Comparison of ENCODE assay signal across 20 cellular contexts in the genomic region with DNA sequence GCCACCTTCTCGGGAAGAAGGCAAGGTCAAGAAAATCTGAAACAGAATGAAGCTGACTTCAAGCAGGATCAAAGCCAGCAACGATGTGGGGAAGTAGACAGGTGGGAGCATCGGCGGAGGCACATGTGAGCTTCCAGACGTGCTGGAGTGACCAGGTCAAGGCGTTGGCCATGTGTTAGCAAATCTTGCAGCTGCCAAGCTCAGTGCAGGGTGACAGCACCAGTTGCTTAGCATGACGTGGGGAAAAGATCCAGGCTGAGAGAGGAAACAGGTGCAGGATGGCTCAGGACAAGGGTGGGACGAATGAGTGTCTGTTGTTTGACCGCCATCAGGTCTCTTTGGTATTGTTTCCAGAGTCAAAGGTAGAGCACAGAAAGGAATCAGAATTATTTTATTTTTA.
"Had no signal": no experiment of that assay in that cellular context is flagged by ENCODE, and none has a peak within 500 bp of the region (broad histone marks: within the 10 kb centered on the region; RNA-seq: fewer than 3 reads in every experiment).

No MANE protein-coding gene starts in this region.

- H3K27ac Mint-ChIP-seq: endodermal cell; naive B cell; nephron progenitor cell; stimulated activated naive B cell treated with anti-CD40 and anti-IgM and Interleukin-4, amounts not matched to agents 10 μg/mL and 1 μg/mL and 100 μg/mL, for 72 hours had no signal

- H3K4me3 ChIP-seq: colonic mucosa, heart left ventricle, lung, right atrium auricular region, smooth muscle cell had no signal

- H3K36me3 ChIP-seq: colonic mucosa, heart left ventricle, neutrophil, right atrium auricular region had no signal

- DNase-seq: colonic mucosa; dermis blood vessel endothelial cell; endodermal cell; erythroblast; foreskin keratinocyte; hippocampal formation; left colon; left ventricle myocardium superior; mesenchymal stem cell; midbrain; naive B cell; nephron progenitor cell; stimulated activated CD4-positive, alpha-beta T cell treated with anti-CD3 and anti-CD28 coated beads, Interleukin-4, amount 100 ng/mL, for 24 hours; stimulated activated naive B cell treated with anti-CD40 and anti-IgM and Interleukin-4, amounts not matched to agents 10 μg/mL and 1 μg/mL and 100 μg/mL, for 72 hours; trophoblast cell had no signal

- H3K4me2 ChIP-seq: smooth muscle cell had no signal

- H3K4me1 Mint-ChIP-seq: endodermal cell; naive B cell; nephron progenitor cell; stimulated activated naive B cell treated with anti-CD40 and anti-IgM and Interleukin-4, amounts not matched to agents 10 μg/mL and 1 μg/mL and 100 μg/mL, for 72 hours had no signal

- H3K27me3 ChIP-seq: colonic mucosa, foreskin keratinocyte, heart left ventricle, neutrophil, right atrium auricular region had no signal

- H3K4me3 Mint-ChIP-seq: endodermal cell; naive B cell; nephron progenitor cell; stimulated activated naive B cell treated with anti-CD40 and anti-IgM and Interleukin-4, amounts not matched to agents 10 μg/mL and 1 μg/mL and 100 μg/mL, for 72 hours had no signal

- H3K9me3 Mint-ChIP-seq: endodermal cell; nephron progenitor cell; stimulated activated naive B cell treated with anti-CD40 and anti-IgM and Interleukin-4, amounts not matched to agents 10 μg/mL and 1 μg/mL and 100 μg/mL, for 72 hours had no signal

- H3K9me3 ChIP-seq: colonic mucosa, heart left ventricle, neutrophil, right atrium auricular region had no signal

- H3K36me3 Mint-ChIP-seq: naive B cell; stimulated activated naive B cell treated with anti-CD40 and anti-IgM and Interleukin-4, amounts not matched to agents 10 μg/mL and 1 μg/mL and 100 μg/mL, for 72 hours had no signal

- H3K4me1 ChIP-seq: colonic mucosa, foreskin keratinocyte, right atrium auricular region had no signal

- ATAC-seq: foreskin keratinocyte; heart left ventricle; left colon; left ventricle myocardium superior; stimulated activated naive B cell treated with anti-CD40 and anti-IgM and Interleukin-4, amounts not matched to agents 10 μg/mL and 1 μg/mL and 100 μg/mL, for 72 hours had no signal

- H3K27ac ChIP-seq: colonic mucosa, foreskin keratinocyte, heart left ventricle, neutrophil, right atrium auricular region had no signal
